9 cellular contexts compared by ENCODE assay signal in genomic region chr6:31645325-31645724, GRCh38.
"Had no signal": no experiment of that assay in that cellular context is flagged by ENCODE, and none has a peak within 500 bp of the region (broad histone marks: within the 10 kb centered on the region; RNA-seq: fewer than 3 reads in every experiment).

No MANE protein-coding gene starts in this region.

- DNase-seq: activated CD4-positive, alpha-beta T cell treated with anti-CD3 and anti-CD28 coated beads, Interleukin-2, amount 50 U/mL, for 4 hours; activated effector memory CD4-positive, alpha-beta T cell treated with Interleukin-2 at 50 U/mL for 16 hours; dorsolateral prefrontal cortex; midbrain; psoas muscle; right lobe of liver; stimulated activated naive CD4-positive, alpha-beta T cell; upper lobe of left lung had no signal

- H3K9me3 Mint-ChIP-seq: activated naive CD4-positive, alpha-beta T cell treated with anti-CD3 and anti-CD28 coated beads, Interleukin-2, amount 50 U/mL, for 24 hours had no signal

- ATAC-seq: psoas muscle had no signal

- H3K27me3 Mint-ChIP-seq: activated naive CD4-positive, alpha-beta T cell treated with anti-CD3 and anti-CD28 coated beads, Interleukin-2, amount 50 U/mL, for 24 hours had no signal

- H3K27ac Mint-ChIP-seq: activated naive CD4-positive, alpha-beta T cell treated with anti-CD3 and anti-CD28 coated beads, Interleukin-2, amount 50 U/mL, for 24 hours had no signal

- H3K4me3 Mint-ChIP-seq: activated naive CD4-positive, alpha-beta T cell treated with anti-CD3 and anti-CD28 coated beads, Interleukin-2, amount 50 U/mL, for 24 hours had no signal
